In genomic region chr12:78725033-78725432, GRCh38 we compare ENCODE assay signal across 21 cellular contexts.
DNase-seq lines count a peak whose midpoint lies in the region; ATAC-seq, FAIRE-seq and TF ChIP-seq lines count a peak whose summit lies in the region.
"Had no signal": no experiment of that assay in that cellular context is flagged by ENCODE, and none has a peak within 500 bp of the region (broad histone marks: within the 10 kb centered on the region; RNA-seq: fewer than 3 reads in every experiment).

No MANE protein-coding gene starts in this region.

- no peaks in the 10 kb centered on the region for H3K79me2 ChIP-seq in ACC112 (ENCODE audit: control insufficient read depth, insufficient read depth, low read length, unreplicated experiment)

- CTCF ChIA-PET in A549 (lab: Yijun Ruan, JAX): no interaction called here
- CTCF ChIA-PET in HEK293T (lab: Yijun Ruan, JAX): no interaction called here

- WGBS in A549 (ENCODE audit: missing lambda C conversion rate): 89% methylated on average over 1 of the region's 1 CpG

- H3K4me1 ChIP-seq in A549: no peaks in the 10 kb centered on the region
- peaks cover 14% of the 10 kb centered on the region for H3K4me1 ChIP-seq in ACC112 (ENCODE audit: control insufficient read depth, insufficient read depth, low read length, unreplicated experiment)

- TF ChIP-seq POLR2A in A549 (IDR thresholded peaks at IDR 0.05; ENCODE audit: low read length): no peak

- TF ChIP-seq CTCF in A549 (IDR thresholded peaks at IDR 0.05): no peak
- no peak for TF ChIP-seq CTCF in VCaP (conservative IDR thresholded peaks at IDR 0.05)

- no peak for ATAC-seq in A549
- no peak for ATAC-seq in HG03520 (IDR thresholded peaks at IDR 0.05; ENCODE audit: unreplicated experiment)
- ATAC-seq in GM21367 (IDR thresholded peaks at IDR 0.05; ENCODE audit: unreplicated experiment): no peak

- DNase-seq in A549 (ENCODE audit: low read depth in 1 of 2, low spot score in 1 of 2) (no peak), NCI-H69 (lab: John Stamatoyannopoulos, UW) (peak; percentile 22), HEK293T (ENCODE audit: extremely low spot score) (no peak), globus pallidus (ENCODE audit: low spot score) (no peak)
- DNase-seq: CD4-positive, alpha-beta memory T cell; DMS153; DMS79; GDM1; H9; HFFc6; Karpas-422; KBM-7 had no signal

- no peak for TF ChIP-seq EP300 in A549 (IDR thresholded peaks at IDR 0.05)

- H3K9me3 ChIP-seq in A549: no peaks in the 10 kb centered on the region
- H3K9me3 ChIP-seq: BLaER1 had no signal

- no peaks in the 10 kb centered on the region for H3K36me3 ChIP-seq in ACC112 (ENCODE audit: insufficient read depth, low read length)
- H3K36me3 ChIP-seq: BLaER1 had no signal

- H2AFZ ChIP-seq in ACC112 (ENCODE audit: low read length, unreplicated experiment): no peak overlapping the region

- H3K4me2 ChIP-seq in A549: no peak overlapping the region
- H3K4me2 ChIP-seq: BLaER1 had no signal

- FAIRE-seq in A549 (lab: Jason Lieb, UNC): peak; percentile 18
- FAIRE-seq: A204.1, GM12892, GM18507, H1 had no signal

- TF ChIP-seq RAD21 in A549 (conservative IDR thresholded peaks at IDR 0.05 in 1 of 2, IDR thresholded peaks at IDR 0.05 in 1 of 2): no peak

- POLR2A ChIA-PET in A549 (lab: Yijun Ruan, JAX): no interaction called here
- POLR2A ChIA-PET in HEK293T (lab: Yijun Ruan, JAX): no interaction called here

- no peaks in the 10 kb centered on the region for H3K27me3 ChIP-seq in ACC112 (ENCODE audit: insufficient read depth, low read length)
- H3K27me3 ChIP-seq: BLaER1 had no signal

- H3K27ac ChIP-seq in A549: no peak overlapping the region
- H3K27ac ChIP-seq in ACC112 (ENCODE audit: low read depth, low read length): 0 out of 2 replicates have a peak overlapping the region, but pooled peaks have one; percentile 22
- H3K27ac ChIP-seq in VCaP: peak overlapping the region; percentile 71
- H3K27ac ChIP-seq: BLaER1 had no signal

- H3K4me3 ChIP-seq in A549: no peak overlapping the region
- H3K4me3 ChIP-seq in ACC112 (ENCODE audit: low read depth, low read length): no peak overlapping the region
- H3K4me3 ChIP-seq: BLaER1 had no signal

TF ChIP-seq in A549, 52 proteins besides CTCF, POLR2A, EP300 and RAD21:
- TF ChIP-seq RARB (CRISPR knock-in tag; IDR thresholded peaks at IDR 0.05) (no peak), FOSB (CRISPR knock-in tag; IDR thresholded peaks at IDR 0.05) (no peak), CBX2 (IDR thresholded peaks at IDR 0.05; ENCODE audit: borderline replicate concordance, low read depth) (no peak), NPAS2 (CRISPR knock-in tag; IDR thresholded peaks at IDR 0.05; ENCODE audit: borderline replicate concordance) (no peak), ZSCAN20 (CRISPR knock-in tag; IDR thresholded peaks at IDR 0.05) (no peak), SREBF2 (IDR thresholded peaks at IDR 0.05) (no peak), ZNF302 (CRISPR knock-in tag; IDR thresholded peaks at IDR 0.05) (no peak), MAFK (IDR thresholded peaks at IDR 0.05; ENCODE audit: partially characterized antibody) (peak; percentile 89)

TF ChIP-seq in HEK293T, 16 proteins besides CTCF, POLR2A, EP300 and RAD21:
- TF ChIP-seq FOXA1 (IDR thresholded peaks at IDR 0.05) (no peak), BHLHE40 (IDR thresholded peaks at IDR 0.05; ENCODE audit: borderline replicate concordance) (no peak), CTBP1 (IDR thresholded peaks at IDR 0.05; ENCODE audit: borderline replicate concordance) (no peak)

Comparison
In these comparisons a context has a peak if more than half of its experiments do, and no peak if none do; other contexts are left out.
1. H3K27ac ChIP-seq: peak in ACC112 (single experiment) and VCaP (single experiment); none in A549 (0 of 2).